ENCODE assay signal across 17 cellular contexts in the genomic region with DNA sequence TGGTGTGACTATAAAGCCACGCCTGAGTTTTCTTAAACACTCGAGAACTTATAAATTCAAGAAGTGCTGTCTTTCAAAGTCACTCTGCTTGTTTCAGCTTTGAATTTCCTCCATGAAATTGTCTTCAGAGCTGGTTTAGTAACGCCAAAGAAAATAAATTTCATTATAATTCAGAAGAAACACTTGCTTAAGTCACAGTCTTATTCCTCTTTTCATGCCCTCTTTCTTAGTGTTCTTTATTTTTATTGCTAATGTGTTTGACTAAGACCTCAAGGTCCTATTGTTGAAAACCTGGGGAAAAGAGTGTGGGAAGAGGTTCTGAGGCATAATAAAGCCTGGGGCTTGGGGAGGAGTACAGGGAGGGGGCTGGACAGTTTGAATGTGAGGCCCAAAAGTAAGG. TPM values are rescaled to one million over a fixed set of nuclear protein-coding genes. Genes with fewer than 3 reads are reported as not detected.
DNase-seq lines count a peak whose midpoint lies in the region; ATAC-seq, FAIRE-seq and TF ChIP-seq lines count a peak whose summit lies in the region.
"Had no signal": no experiment of that assay in that cellular context is flagged by ENCODE, and none has a peak within 500 bp of the region (broad histone marks: within the 10 kb centered on the region; RNA-seq: fewer than 3 reads in every experiment).

No MANE protein-coding gene starts in this region.

- no peak overlapping the region for H3K27ac Mint-ChIP-seq in neural progenitor cell
- H3K27ac Mint-ChIP-seq: CD14-positive monocyte; CD8-positive, alpha-beta T cell; H9 had no signal

- TF ChIP-seq CTCF in K562 (IDR thresholded peaks at IDR 0.05 in 2 of 3, conservative IDR thresholded peaks at IDR 0.05 in 1 of 3; ENCODE audit: insufficient read depth in 2 of 3, low read depth in 1 of 3, low read length in 3 of 3) (no peak), neural progenitor cell (IDR thresholded peaks at IDR 0.05) (no peak)

- H3K4me2 ChIP-seq in K562 (ENCODE audit: insufficient read depth, low read length), result no peak overlapping the region
- peak overlapping the region; percentile 79 for H3K4me2 ChIP-seq in neural progenitor cell
- H3K4me2 ChIP-seq: BLaER1 had no signal

- H3K27ac ChIP-seq in K562 (ENCODE audit: extremely low read depth, low read depth, low read length) (no peak overlapping the region), neural progenitor cell (no peak overlapping the region)
- H3K27ac ChIP-seq: BLaER1, HL-60 had no signal

- H3F3A ChIP-seq in neural progenitor cell (ENCODE audit: low read depth), result peaks cover 37% of the 10 kb centered on the region

- H3K9ac ChIP-seq in K562 (ENCODE audit: insufficient read depth in 1 of 2, low read depth in 2 of 2, low read length in 2 of 2) (no peak overlapping the region), neural progenitor cell (no peak overlapping the region)
- H3K9ac ChIP-seq: BLaER1 had no signal

- TF ChIP-seq RAD21 in K562 (CRISPR knock-in tag; conservative IDR thresholded peaks at IDR 0.05 in 1 of 2, IDR thresholded peaks at IDR 0.05 in 1 of 2), result no peak

- no TSS peak for BruUV-seq in K562 (replicated peaks; lab: Mats Ljungman, UMichigan)

- 12% methylated on average over 3 of the region's 3 CpGs for WGBS in K562 (ENCODE audit: insufficient coverage, low coverage, missing lambda C conversion rate)

- DNase-seq in GM19239 (ENCODE audit: insufficient read length, low spot score) (no peak), K562 (ENCODE audit: extremely low read depth in 1 of 4, low spot score in 3 of 4) (no peak), neural progenitor cell (ENCODE audit: low spot score) (no peak), HK-2 (ENCODE audit: unreplicated experiment) (no peak), Right ventricle myocardium superior (no peak), iPS-NIHi7 (ENCODE audit: extremely low spot score) (no peak), SW480 (ENCODE audit: low spot score) (no peak)
- DNase-seq: Calu3; CD8-positive, alpha-beta T cell; DMS79 treated with DMSO at 0.1 percent for 48 hours; GF-D8; H9 had no signal

- H3K36me3 ChIP-seq in K562 (ENCODE audit: control insufficient read depth, insufficient read depth, low read length) (peaks cover 4% of the 10 kb centered on the region; the same call in 1 of the 3 replicates), neural progenitor cell (peaks cover 6% of the 10 kb centered on the region)

- ATAC-seq in K562, result no peak
- no peak for ATAC-seq in Right ventricle myocardium superior (ENCODE audit: poor library complexity)
- ATAC-seq: CD8-positive, alpha-beta T cell had no signal

- H3K9me3 Mint-ChIP-seq in neural progenitor cell, result no peaks in the 10 kb centered on the region
- H3K9me3 Mint-ChIP-seq: CD14-positive monocyte; CD8-positive, alpha-beta T cell; H9 had no signal

- H4K20me1 ChIP-seq in K562 (replicated peaks; ENCODE audit: control insufficient read depth, insufficient read depth, low read length) (no peaks in the 10 kb centered on the region), neural progenitor cell (ENCODE audit: low read depth) (peaks cover 8% of the 10 kb centered on the region)
- H4K20me1 ChIP-seq: BLaER1 had no signal

- peaks cover 3% of the 10 kb centered on the region for H3K36me3 Mint-ChIP-seq in neural progenitor cell

- TF ChIP-seq EP300 in K562 (IDR thresholded peaks at IDR 0.05; ENCODE audit: low read length), result no peak

- H3K9me1 ChIP-seq in K562 (ENCODE audit: control insufficient read depth, insufficient read depth, low read length), result no peaks in the 10 kb centered on the region

- H3K79me2 ChIP-seq in K562 (ENCODE audit: control insufficient read depth, insufficient read depth, low read length), result peaks cover 16% of the 10 kb centered on the region
- H3K79me2 ChIP-seq in neural progenitor cell (ENCODE audit: low read depth), result peaks cover 16% of the 10 kb centered on the region

- FAIRE-seq in GM19239 (lab: Jason Lieb, UNC), result peak; percentile 48
- no peak for FAIRE-seq in K562 (lab: Jason Lieb, UNC)
- FAIRE-seq: A204.1, H1 had no signal

- H2AFZ ChIP-seq in K562 (ENCODE audit: low read depth, low read length), result peak overlapping the region; percentile 43
- peak overlapping the region; percentile 21 for H2AFZ ChIP-seq in neural progenitor cell (replicated peaks)

- peaks cover 3% of the 10 kb centered on the region for H3K27me3 Mint-ChIP-seq in neural progenitor cell (ENCODE audit: insufficient read depth, low read depth)

- H3K4me3 ChIP-seq in K562, result no peak overlapping the region
- H3K4me3 ChIP-seq in neural progenitor cell, result no peak overlapping the region
- H3K4me3 ChIP-seq: BLaER1 had no signal

- in situ Hi-C loops in K562 (cut with MboI), result no loop called here

- H3K9me3 ChIP-seq in K562 (replicated peaks; ENCODE audit: control insufficient read depth, insufficient read depth, low read depth, low read length) (no peaks in the 10 kb centered on the region), neural progenitor cell (ENCODE audit: low read depth) (no peaks in the 10 kb centered on the region)
- H3K9me3 ChIP-seq: BLaER1 had no signal

- H3K27me3 ChIP-seq in K562 (ENCODE audit: control insufficient read depth in 2 of 2, insufficient read depth in 2 of 2, low read length in 2 of 2) (peaks cover 3% of the 10 kb centered on the region in 2 experiments; a peak in 2 of 5 replicates), neural progenitor cell (no peaks in the 10 kb centered on the region)
- H3K27me3 ChIP-seq: BLaER1 had no signal

- TF ChIP-seq POLR2A in K562 (conservative IDR thresholded peaks at IDR 0.05), result no peak

- H3K4me3 Mint-ChIP-seq in neural progenitor cell, result no peak overlapping the region
- H3K4me3 Mint-ChIP-seq: CD14-positive monocyte; CD8-positive, alpha-beta T cell; H9 had no signal

- H3K4me1 ChIP-seq in K562 (replicated peaks in 1 of 2; ENCODE audit: control insufficient read depth in 2 of 2, insufficient read depth in 2 of 2, low read length in 2 of 2), result peaks cover 8 to 12% of the 10 kb centered on the region in 2 experiments; a peak in 4 of 5 replicates
- H3K4me1 ChIP-seq in neural progenitor cell, result peaks cover 46% of the 10 kb centered on the region

- POLR2A ChIA-PET in K562 (lab: Yijun Ruan, JAX), result no interaction called here

- CTCF ChIA-PET in K562 (lab: Yijun Ruan, JAX; ENCODE audit: low intra/inter-chr PET ratio), result no interaction called here

- intact Hi-C loops in K562 (cut with micrococcal nuclease), result no loop called here
- intact Hi-C loops in Right ventricle myocardium superior (cut with DNase I), result no loop called here

- H3K4me1 Mint-ChIP-seq in neural progenitor cell, result peaks cover 26% of the 10 kb centered on the region

TF ChIP-seq in K562, 482 proteins besides CTCF, POLR2A, EP300 and RAD21 (continues in another document):
- no peak for TF ChIP-seq ZNF444 (CRISPR knock-in tag; IDR thresholded peaks at IDR 0.05)
- no peak for TF ChIP-seq GATAD2B (IDR thresholded peaks at IDR 0.05; ENCODE audit: borderline replicate concordance)

RNA-seq across cellular contexts. Expression of a gene that starts 3.3 kb away (rescaled TPM):
- total RNA-seq in K562 (2011; cell fraction: chromatin; rRNA removed; ENCODE audit: low replicate concordance), result 11.5 and 48.1 TPM in 2 replicates
- 16.4 and 16.5 TPM in 2 replicates for total RNA-seq in K562 (2011; cell fraction: nucleolus; rRNA removed)
- 29.3 and 45.6 TPM in 2 replicates for total RNA-seq in K562 (2011; cell fraction: nucleoplasm; rRNA removed)
- total RNA-seq in K562 (2014; rRNA removed) (19.5 and 24.0 TPM in 2 replicates), K562 (2014; rRNA removed; fragmentation: Illumina TruSeq; extraction: Trizol) (56.3 and 58.4 TPM in 2 replicates), K562 (2015; rRNA removed; fragmentation: Illumina TruSeq; extraction: Trizol) (48.4 and 52.8 TPM in 2 replicates), K562 (2021) (33.6 and 34.3 TPM in 2 replicates), neural progenitor cell (ENCODE audit: low replicate concordance) (358 and 645 TPM in 2 replicates), Right ventricle myocardium superior (18.9 TPM)
- polyA plus RNA-seq in K562 (2011; rRNA removed) (45.7 and 59.8 TPM in 2 replicates), K562 (2014; fragmentation: Illumina TruSeq; extraction: Trizol) (47.4 and 56.3 TPM in 2 replicates), K562 (2014; fragmentation: Nextera tagmentation; extraction: Ambion mirVana) (10 to 100 TPM; 20.9 to 26.3 TPM), K562 (2014; rRNA removed) (63.1 and 63.6 TPM in 2 replicates)
- 10.4 and 17.3 TPM in 2 replicates for polyA plus RNA-seq in K562 (2011; cell fraction: cytosol; rRNA removed)
- polyA plus RNA-seq in K562 (2011; cell fraction: nucleus; rRNA removed), result 10.6 and 17.8 TPM in 2 replicates
- polyA plus RNA-seq in K562 (2012), result 27.4 and 32.0 TPM in 2 replicates
- 30.4 and 39.1 TPM in 2 replicates for polyA minus RNA-seq in K562 (2011; rRNA and poly(A)+ RNA removed)
- 10.3 and 12.0 TPM in 2 replicates for polyA minus RNA-seq in K562 (2011; cell fraction: cytosol; rRNA and poly(A)+ RNA removed)
- 6.5 and 10.8 TPM in 2 replicates for polyA minus RNA-seq in K562 (2011; cell fraction: nucleus; rRNA and poly(A)+ RNA removed)

RNA-seq across cellular contexts. Expression of a gene that starts 23.1 kb away (rescaled TPM):
- total RNA-seq in K562 (2011; cell fraction: chromatin; rRNA removed; ENCODE audit: low replicate concordance), result 6.0 and 20.4 TPM in 2 replicates
- 1.8 and 4.1 TPM in 2 replicates for total RNA-seq in K562 (2011; cell fraction: nucleolus; rRNA removed)
- total RNA-seq in K562 (2011; cell fraction: nucleoplasm; rRNA removed), result 4.1 and 4.6 TPM in 2 replicates
- total RNA-seq in K562 (2014; rRNA removed), result 2.8 and 2.9 TPM in 2 replicates
- total RNA-seq in K562 (2014; rRNA removed; fragmentation: Illumina TruSeq; extraction: Trizol), result 5.7 and 7.9 TPM in 2 replicates
- 4.1 and 5.1 TPM in 2 replicates for total RNA-seq in K562 (2015; rRNA removed; fragmentation: Illumina TruSeq; extraction: Trizol)
- 5.0 and 7.3 TPM in 2 replicates for total RNA-seq in K562 (2021)
- 1.3 and 1.4 TPM in 2 replicates for polyA plus RNA-seq in K562 (2011; rRNA removed)
- polyA plus RNA-seq in K562 (2011; cell fraction: cytosol; rRNA removed), result 0.49 and 0.83 TPM in 2 replicates
- 1.5 and 1.7 TPM in 2 replicates for polyA plus RNA-seq in K562 (2011; cell fraction: nucleus; rRNA removed)
- polyA plus RNA-seq in K562 (2012), result 2.3 and 2.9 TPM in 2 replicates
- polyA plus RNA-seq in K562 (2014; fragmentation: Illumina TruSeq; extraction: Trizol), result 3.0 and 5.6 TPM in 2 replicates
- 1 to 10 TPM; 3.0 to 3.2 TPM for polyA plus RNA-seq in K562 (2014; fragmentation: Nextera tagmentation; extraction: Ambion mirVana)
- 1.4 and 5.9 TPM in 2 replicates for polyA plus RNA-seq in K562 (2014; rRNA removed)
- 2.9 and 6.4 TPM in 2 replicates for polyA minus RNA-seq in K562 (2011; rRNA and poly(A)+ RNA removed)
- polyA minus RNA-seq in K562 (2011; cell fraction: cytosol; rRNA and poly(A)+ RNA removed), result 1.8 and 3.0 TPM in 2 replicates
- polyA minus RNA-seq in K562 (2011; cell fraction: nucleus; rRNA and poly(A)+ RNA removed), result 4.8 and 13.6 TPM in 2 replicates
- total RNA-seq in neural progenitor cell (ENCODE audit: low replicate concordance), result 15.0 and 20.4 TPM in 2 replicates
- total RNA-seq in Right ventricle myocardium superior, result 47.8 TPM
